8 cellular contexts compared by ENCODE assay signal in genomic region chr3:31959951-31960792, GRCh38. TPM values are rescaled to one million over a fixed set of nuclear protein-coding genes. Genes with fewer than 3 reads are reported as not detected.
A peak's percentile ranks its signal among the peaks of the same experiment; 100 is the strongest.
DNase-seq lines count a peak whose midpoint lies in the region; ATAC-seq, FAIRE-seq and TF ChIP-seq lines count a peak whose summit lies in the region.

No MANE protein-coding gene starts in this region.

- peak overlapping the region; percentile 94 for H3K27ac Mint-ChIP-seq in GM23338

- H2AFZ ChIP-seq in GM23338 (no peak overlapping the region), hepatocyte (no peak overlapping the region)

- no peak for TF ChIP-seq EP300 in suprapubic skin (IDR thresholded peaks at IDR 0.05)

- peaks cover 84% of the 10 kb centered on the region for H3K79me2 ChIP-seq in GM23338 (replicated peaks; ENCODE audit: insufficient read depth)
- peaks cover 92% of the 10 kb centered on the region for H3K79me2 ChIP-seq in hepatocyte

- H3K4me1 ChIP-seq in GM23338 (ENCODE audit: insufficient read depth) = peaks cover 54% of the 10 kb centered on the region
- peaks cover 33% of the 10 kb centered on the region for H3K4me1 ChIP-seq in hepatocyte (ENCODE audit: insufficient read depth)
- peaks cover 37% of the 10 kb centered on the region for H3K4me1 ChIP-seq in suprapubic skin

- ATAC-seq in GM23338 (peak; percentile 90), HG03432 (IDR thresholded peaks at IDR 0.05; ENCODE audit: unreplicated experiment) (no peak)

- 0 out of 2 replicates have a peak, but pooled peaks cover 7% of the 10 kb centered on the region for H3K36me3 ChIP-seq in GM23338 (ENCODE audit: insufficient read depth)
- no peaks in the 10 kb centered on the region for H3K36me3 ChIP-seq in hepatocyte (replicated peaks; ENCODE audit: insufficient read depth, low read depth)
- no peaks in the 10 kb centered on the region for H3K36me3 ChIP-seq in suprapubic skin

- H3K4me2 ChIP-seq in GM23338 (peak overlapping the region; percentile 84), hepatocyte (peak overlapping the region; percentile 73)

- H3K27ac ChIP-seq in GM23338 (ENCODE audit: low read depth) = peak overlapping the region; percentile 97
- peak overlapping the region; percentile 53 for H3K27ac ChIP-seq in VCaP
- peak overlapping the region; percentile 87 for H3K27ac ChIP-seq in hepatocyte
- H3K27ac ChIP-seq in suprapubic skin = peak overlapping the region; percentile 69

- H3K27me3 ChIP-seq in GM23338 (ENCODE audit: insufficient read depth) (no peaks in the 10 kb centered on the region), hepatocyte (no peaks in the 10 kb centered on the region), suprapubic skin (no peaks in the 10 kb centered on the region)

- peaks cover 37% of the 10 kb centered on the region for H3K36me3 Mint-ChIP-seq in GM23338 (ENCODE audit: low read depth)

- peaks cover 14% of the 10 kb centered on the region for H3K27me3 Mint-ChIP-seq in GM23338 (ENCODE audit: insufficient read depth, low read depth, poor library complexity)

- H3K9me3 Mint-ChIP-seq in GM23338 = peaks cover 16% of the 10 kb centered on the region

- DNase-seq in GM23338 (ENCODE audit: low spot score) (peak; percentile 81), hepatocyte (ENCODE audit: low spot score) (no peak), suprapubic skin (ENCODE audit: low spot score in 2 of 2) (no peak), GM12892 (ENCODE audit: insufficient read length) (no peak), NCI-H187 (lab: John Stamatoyannopoulos, UW) (no peak)
- no peak for DNase-seq in stimulated activated CD4-positive, alpha-beta T cell treated with anti-CD3 and anti-CD28 coated beads, Interleukin-4, amount 100 ng/mL, for 1 hour

- H3K9me3 ChIP-seq in hepatocyte (ENCODE audit: low read depth) = no peaks in the 10 kb centered on the region
- no peaks in the 10 kb centered on the region for H3K9me3 ChIP-seq in suprapubic skin

- no peak for TF ChIP-seq CTCF in GM23338 (conservative IDR thresholded peaks at IDR 0.05; ENCODE audit: low read depth in 2 of 2)
- no peak for TF ChIP-seq CTCF in VCaP (conservative IDR thresholded peaks at IDR 0.05)
- TF ChIP-seq CTCF in hepatocyte (IDR thresholded peaks at IDR 0.05; ENCODE audit: poor library complexity) = no peak
- no peak for TF ChIP-seq CTCF in suprapubic skin (IDR thresholded peaks at IDR 0.05)

- H3K4me3 ChIP-seq in GM23338 (peak overlapping the region; percentile 50), hepatocyte (no peak overlapping the region), suprapubic skin (peak overlapping the region; percentile 37)

- H3K9me2 ChIP-seq in GM23338 (ENCODE audit: insufficient read depth) (no peaks in the 10 kb centered on the region), hepatocyte (replicated peaks; ENCODE audit: insufficient read depth) (no peaks in the 10 kb centered on the region)

- peaks cover 60% of the 10 kb centered on the region for H3K4me1 Mint-ChIP-seq in GM23338

- peaks cover 7% of the 10 kb centered on the region; the same call in 1 of the 2 replicates for H3F3A ChIP-seq in GM23338 (replicated peaks; ENCODE audit: low read depth)

- H4K20me1 ChIP-seq in GM23338 (replicated peaks; ENCODE audit: insufficient read depth) = no peaks in the 10 kb centered on the region
- no peaks in the 10 kb centered on the region for H4K20me1 ChIP-seq in hepatocyte (ENCODE audit: insufficient read depth, poor library complexity, severe bottlenecking)

- peak overlapping the region; percentile 72 for H3K4me3 Mint-ChIP-seq in GM23338

- WGBS in hepatocyte (ENCODE audit: low lambda C conversion rate, missing lambda C conversion rate) = 47% methylated on average over 7 of the region's 7 CpGs
- WGBS in suprapubic skin = 27% methylated on average over 7 of the region's 7 CpGs

- TF ChIP-seq POLR2A in suprapubic skin (IDR thresholded peaks at IDR 0.05) (no peak), GM12892 (IDR thresholded peaks at IDR 0.05; ENCODE audit: low read depth, low read length) (no peak)

- FAIRE-seq in GM12892 (lab: Jason Lieb, UNC) = no peak

TF ChIP-seq in GM23338, 12 proteins besides CTCF, POLR2A, EP300 and RAD21 (continues in another document):
- peak; percentile 69 for TF ChIP-seq POLR2AphosphoS5 (IDR thresholded peaks at IDR 0.05; ENCODE audit: low read depth)
- no peak for TF ChIP-seq ZNF114 (CRISPR knock-in tag; IDR thresholded peaks at IDR 0.05)
- no peak for TF ChIP-seq EZH2phosphoT487 (IDR thresholded peaks at IDR 0.05; ENCODE audit: unreplicated experiment)
- no peak for TF ChIP-seq JUNB (IDR thresholded peaks at IDR 0.05; ENCODE audit: unreplicated experiment)
- TF ChIP-seq STAT1 (IDR thresholded peaks at IDR 0.05; ENCODE audit: unreplicated experiment) = no peak
- no peak for TF ChIP-seq EZH2 (IDR thresholded peaks at IDR 0.05; ENCODE audit: low read depth, unreplicated experiment)
- no peak for TF ChIP-seq REST (IDR thresholded peaks at IDR 0.05; ENCODE audit: unreplicated experiment)
- no peak for TF ChIP-seq ZNF331 (CRISPR knock-in tag; IDR thresholded peaks at IDR 0.05; ENCODE audit: low read depth)

RNA-seq across cellular contexts. Expression of gene OSBPL10, which starts 20.9 kb away (rescaled TPM):
- total RNA-seq in GM23338 (2014; rRNA removed; shearing (Covaris generic)) = 149 and 204 TPM in 2 replicates
- 20.0 and 23.8 TPM in 2 replicates for polyA plus RNA-seq in GM23338 (2016; fragmentation: Nextera tagmentation; extraction: Ambion mirVana)
- 22.3 and 32.8 TPM in 2 replicates for total RNA-seq in hepatocyte
- polyA plus RNA-seq in hepatocyte = 18.2 and 32.1 TPM in 2 replicates
- total RNA-seq in suprapubic skin = 10 to 100 TPM; 12.5 to 38.3 (median 22.7) TPM
- polyA plus RNA-seq in GM12892 (2012; ENCODE audit: missing spikeins) = 0.78 TPM

RNA-seq across cellular contexts. Expression of gene ZNF860, which starts 21.4 kb away (rescaled TPM):
- 12.4 and 14.7 TPM in 2 replicates for total RNA-seq in GM23338 (2014; rRNA removed; shearing (Covaris generic))
- 2.7 and 5.2 TPM in 2 replicates for polyA plus RNA-seq in GM23338 (2016; fragmentation: Nextera tagmentation; extraction: Ambion mirVana)
- 0.80 and 2.2 TPM in 2 replicates for total RNA-seq in hepatocyte
- 0.32 and 1.3 TPM in 2 replicates for polyA plus RNA-seq in hepatocyte
- total RNA-seq in suprapubic skin = 1 to 10 TPM; 1.2 to 3.4 (median 1.7) TPM
- not detected for polyA plus RNA-seq in GM12892 (2012; ENCODE audit: missing spikeins)
